Comparison of ENCODE assay signal across 1 cellular context in genomic region chr3:12307136-12307535, GRCh38.
TF ChIP-seq lines count a peak whose summit lies in the region.

No MANE protein-coding gene starts in this region.

TF ChIP-seq in HepG2, 621 proteins besides CTCF, POLR2A, EP300 and RAD21:
- TF ChIP-seq, protein P1, sequence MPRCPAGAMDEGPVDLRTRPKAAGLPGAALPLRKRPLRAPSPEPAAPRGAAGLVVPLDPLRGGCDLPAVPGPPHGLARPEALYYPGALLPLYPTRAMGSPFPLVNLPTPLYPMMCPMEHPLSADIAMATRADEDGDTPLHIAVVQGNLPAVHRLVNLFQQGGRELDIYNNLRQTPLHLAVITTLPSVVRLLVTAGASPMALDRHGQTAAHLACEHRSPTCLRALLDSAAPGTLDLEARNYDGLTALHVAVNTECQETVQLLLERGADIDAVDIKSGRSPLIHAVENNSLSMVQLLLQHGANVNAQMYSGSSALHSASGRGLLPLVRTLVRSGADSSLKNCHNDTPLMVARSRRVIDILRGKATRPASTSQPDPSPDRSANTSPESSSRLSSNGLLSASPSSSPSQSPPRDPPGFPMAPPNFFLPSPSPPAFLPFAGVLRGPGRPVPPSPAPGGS (CRISPR knock-in tag; IDR thresholded peaks at IDR 0.05) = no peak
- TF ChIP-seq XRCC5 (optimal IDR thresholded peaks at IDR 0.05; ENCODE audit: low read length) (no peak), MLLT10 (CRISPR knock-in tag; IDR thresholded peaks at IDR 0.05) (no peak), NR2F6 (IDR thresholded peaks at IDR 0.05) (no peak), NR2F6 (CRISPR knock-in tag; IDR thresholded peaks at IDR 0.05) (no peak), NFIC (IDR thresholded peaks at IDR 0.05; ENCODE audit: low read length) (no peak), PPARG (CRISPR knock-in tag; conservative IDR thresholded peaks at IDR 0.05) (no peak), BCLAF1 (IDR thresholded peaks at IDR 0.05) (no peak), ZNF432 (CRISPR knock-in tag; IDR thresholded peaks at IDR 0.05; ENCODE audit: borderline replicate concordance) (no peak), TBL1XR1 (IDR thresholded peaks at IDR 0.05; ENCODE audit: borderline replicate concordance, low read length, partially characterized antibody) (no peak), ATF7-NPFF (CRISPR knock-in tag; IDR thresholded peaks at IDR 0.05; ENCODE audit: low read depth) (no peak)
- TF ChIP-seq, protein P2, sequence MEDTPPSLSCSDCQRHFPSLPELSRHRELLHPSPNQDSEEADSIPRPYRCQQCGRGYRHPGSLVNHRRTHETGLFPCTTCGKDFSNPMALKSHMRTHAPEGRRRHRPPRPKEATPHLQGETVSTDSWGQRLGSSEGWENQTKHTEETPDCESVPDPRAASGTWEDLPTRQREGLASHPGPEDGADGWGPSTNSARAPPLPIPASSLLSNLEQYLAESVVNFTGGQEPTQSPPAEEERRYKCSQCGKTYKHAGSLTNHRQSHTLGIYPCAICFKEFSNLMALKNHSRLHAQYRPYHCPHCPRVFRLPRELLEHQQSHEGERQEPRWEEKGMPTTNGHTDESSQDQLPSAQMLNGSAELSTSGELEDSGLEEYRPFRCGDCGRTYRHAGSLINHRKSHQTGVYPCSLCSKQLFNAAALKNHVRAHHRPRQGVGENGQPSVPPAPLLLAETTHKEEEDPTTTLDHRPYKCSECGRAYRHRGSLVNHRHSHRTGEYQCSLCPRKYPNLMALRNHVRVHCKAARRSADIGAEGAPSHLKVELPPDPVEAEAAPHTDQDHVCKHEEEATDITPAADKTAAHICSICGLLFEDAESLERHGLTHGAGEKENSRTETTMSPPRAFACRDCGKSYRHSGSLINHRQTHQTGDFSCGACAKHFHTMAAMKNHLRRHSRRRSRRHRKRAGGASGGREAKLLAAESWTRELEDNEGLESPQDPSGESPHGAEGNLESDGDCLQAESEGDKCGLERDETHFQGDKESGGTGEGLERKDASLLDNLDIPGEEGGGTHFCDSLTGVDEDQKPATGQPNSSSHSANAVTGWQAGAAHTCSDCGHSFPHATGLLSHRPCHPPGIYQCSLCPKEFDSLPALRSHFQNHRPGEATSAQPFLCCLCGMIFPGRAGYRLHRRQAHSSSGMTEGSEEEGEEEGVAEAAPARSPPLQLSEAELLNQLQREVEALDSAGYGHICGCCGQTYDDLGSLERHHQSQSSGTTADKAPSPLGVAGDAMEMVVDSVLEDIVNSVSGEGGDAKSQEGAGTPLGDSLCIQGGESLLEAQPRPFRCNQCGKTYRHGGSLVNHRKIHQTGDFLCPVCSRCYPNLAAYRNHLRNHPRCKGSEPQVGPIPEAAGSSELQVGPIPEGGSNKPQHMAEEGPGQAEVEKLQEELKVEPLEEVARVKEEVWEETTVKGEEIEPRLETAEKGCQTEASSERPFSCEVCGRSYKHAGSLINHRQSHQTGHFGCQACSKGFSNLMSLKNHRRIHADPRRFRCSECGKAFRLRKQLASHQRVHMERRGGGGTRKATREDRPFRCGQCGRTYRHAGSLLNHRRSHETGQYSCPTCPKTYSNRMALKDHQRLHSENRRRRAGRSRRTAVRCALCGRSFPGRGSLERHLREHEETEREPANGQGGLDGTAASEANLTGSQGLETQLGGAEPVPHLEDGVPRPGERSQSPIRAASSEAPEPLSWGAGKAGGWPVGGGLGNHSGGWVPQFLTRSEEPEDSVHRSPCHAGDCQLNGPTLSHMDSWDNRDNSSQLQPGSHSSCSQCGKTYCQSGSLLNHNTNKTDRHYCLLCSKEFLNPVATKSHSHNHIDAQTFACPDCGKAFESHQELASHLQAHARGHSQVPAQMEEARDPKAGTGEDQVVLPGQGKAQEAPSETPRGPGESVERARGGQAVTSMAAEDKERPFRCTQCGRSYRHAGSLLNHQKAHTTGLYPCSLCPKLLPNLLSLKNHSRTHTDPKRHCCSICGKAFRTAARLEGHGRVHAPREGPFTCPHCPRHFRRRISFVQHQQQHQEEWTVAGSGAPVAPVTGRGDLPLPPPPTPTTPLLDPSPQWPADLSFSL (CRISPR knock-in tag; IDR thresholded peaks at IDR 0.05) = no peak
